Comparison of ENCODE assay signal across 14 cellular contexts in the genomic region with DNA sequence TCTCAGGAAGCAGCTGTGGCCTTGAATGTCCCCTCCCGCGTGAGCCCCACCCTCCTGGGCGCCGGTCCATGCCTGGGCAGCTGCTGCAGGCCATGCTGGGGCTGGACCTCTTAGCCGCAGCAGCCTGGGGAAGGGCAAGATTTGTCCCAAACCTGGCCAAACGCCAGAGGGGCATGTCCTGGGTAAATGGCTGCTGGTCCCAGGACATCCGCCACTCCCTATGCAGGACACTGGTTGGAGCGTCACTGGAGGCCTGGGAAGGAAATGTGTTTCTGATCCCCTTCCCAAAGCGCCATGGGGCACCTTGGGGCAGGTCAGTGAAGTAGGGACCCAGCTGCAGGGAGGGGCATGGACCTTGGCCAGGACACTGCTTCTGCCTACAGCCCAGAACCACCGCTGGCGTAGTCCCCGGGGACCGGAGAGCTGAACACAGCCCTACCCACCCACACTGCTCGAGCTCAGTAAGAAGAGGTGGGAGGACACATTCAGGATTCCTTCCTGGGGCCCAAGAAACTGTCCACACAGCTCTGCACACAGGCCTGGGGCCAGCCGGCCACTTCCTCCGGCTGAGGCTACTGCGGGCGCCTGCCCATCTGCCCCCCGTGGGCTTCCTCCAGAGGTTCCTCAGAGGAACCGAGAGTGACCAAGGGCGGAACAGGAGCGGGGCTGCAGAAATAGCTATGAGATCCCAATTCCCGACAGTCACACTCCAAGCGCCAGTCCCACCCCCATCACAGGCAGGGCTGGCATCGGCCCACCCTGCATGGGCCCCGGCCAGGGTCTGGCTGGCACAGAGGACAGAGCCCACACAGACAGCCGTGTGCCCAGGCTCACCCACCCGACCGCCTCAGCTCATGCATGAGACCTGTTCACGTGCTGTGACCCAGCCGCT. TPM values are rescaled to one million over a fixed set of nuclear protein-coding genes. Genes with fewer than 3 reads are reported as not detected.
A peak's percentile ranks its signal among the peaks of the same experiment; 100 is the strongest.
DNase-seq lines count a peak whose midpoint lies in the region; ATAC-seq, FAIRE-seq and TF ChIP-seq lines count a peak whose summit lies in the region.
"Had no signal": no experiment of that assay in that cellular context is flagged by ENCODE, and none has a peak within 500 bp of the region (broad histone marks: within the 10 kb centered on the region; RNA-seq: fewer than 3 reads in every experiment).

No MANE protein-coding gene starts in this region.

- H3K36me3 ChIP-seq in HEK293 (ENCODE audit: control insufficient read depth in 2 of 2, insufficient read depth in 1 of 2, low read length in 2 of 2) (no peaks in the 10 kb centered on the region), kidney (ENCODE audit: control insufficient read depth in 1 of 2, insufficient read depth in 2 of 2, low read length in 2 of 2) (no peaks in the 10 kb centered on the region), gastrocnemius medialis (no peaks in the 10 kb centered on the region)

- no peak overlapping the region for H3K27ac ChIP-seq in HEK293 (ENCODE audit: extremely low read depth, low read depth, low read length)
- H3K27ac ChIP-seq in kidney (ENCODE audit: low read depth in 2 of 2, low read length in 2 of 2): no peak overlapping the region
- no peak overlapping the region for H3K27ac ChIP-seq in gastrocnemius medialis
- H3K27ac ChIP-seq in CD4-positive, alpha-beta T cell (ENCODE audit: low read depth, low read length): no peak overlapping the region

- no peak for FAIRE-seq in kidney (lab: Jason Lieb, UNC)

- POLR2A ChIA-PET in HEK293 (lab: Yijun Ruan, JAX): no interaction called here
- POLR2A ChIA-PET in CD4-positive, alpha-beta T cell (lab: Charles Lee): no interaction called here

- H3K4me1 Mint-ChIP-seq in chondrocyte (ENCODE audit: low read depth): peaks cover 50% of the 10 kb centered on the region
- H3K4me1 Mint-ChIP-seq in CD4-positive, alpha-beta T cell (ENCODE audit: low read depth): peaks cover 8% of the 10 kb centered on the region

- DNase-seq in chondrocyte (ENCODE audit: low spot score) (peak; percentile 87), kidney (peak; percentile 92), gastrocnemius medialis (peak; percentile 39 to 77), NOMO-1 treated with DMSO at 0.1 percent for 48 hours (lab: John Stamatoyannopoulos, UW; ENCODE audit: unreplicated experiment) (no peak), foreskin melanocyte (no peak), NCI-H1417 treated with DMSO at 0.1 percent for 48 hours (lab: John Stamatoyannopoulos, UW) (no peak)
- no peak for DNase-seq in CD4-positive, alpha-beta T cell
- DNase-seq: activated CD4-positive, alpha-beta T cell treated with anti-CD3 and anti-CD28 coated beads, Interleukin-2, amount 50 U/mL, for 4 hours; EL; H9; NCI-H1930 had no signal

- H3K4me3 ChIP-seq in HEK293 (ENCODE audit: low read depth, low read length): no peak overlapping the region
- H3K4me3 ChIP-seq in kidney (ENCODE audit: low read length in 2 of 2): no peak overlapping the region
- H3K4me3 ChIP-seq in gastrocnemius medialis: no peak overlapping the region

- H3K36me3 Mint-ChIP-seq in chondrocyte (ENCODE audit: low read depth): no peaks in the 10 kb centered on the region
- H3K36me3 Mint-ChIP-seq in CD4-positive, alpha-beta T cell (ENCODE audit: low read depth): no peaks in the 10 kb centered on the region
- H3K36me3 Mint-ChIP-seq: mesothelial cell of epicardium had no signal

- CTCF ChIA-PET in HEK293 (lab: Yijun Ruan, JAX): interaction anchor here (0.7 to 1.6 kb wide), 3 partner anchors 12 to 30 kb away, joined by 3 to 13 read pairs (median 5); no protein-coding TSS in a partner anchor
- CTCF ChIA-PET in CD4-positive, alpha-beta T cell (lab: Charles Lee): no interaction called here

- intact Hi-C loops in kidney (cut with DNase I) (no loop called here), gastrocnemius medialis (cut with DNase I; ENCODE audit: low total_unique reads) (no loop called here)
- intact Hi-C loops in CD4-positive, alpha-beta T cell (cut with DNase I, micrococcal nuclease): no loop called here

- no peak overlapping the region for H3K9ac ChIP-seq in kidney (ENCODE audit: low read length in 2 of 2)

- TF ChIP-seq POLR2A in gastrocnemius medialis (IDR thresholded peaks at IDR 0.05): no peak

- no peaks in the 10 kb centered on the region for H3K27me3 Mint-ChIP-seq in chondrocyte (ENCODE audit: low read depth)
- peaks cover 14% of the 10 kb centered on the region for H3K27me3 Mint-ChIP-seq in CD4-positive, alpha-beta T cell

- no peaks in the 10 kb centered on the region for H3K9me3 Mint-ChIP-seq in chondrocyte (ENCODE audit: low read depth)
- no peaks in the 10 kb centered on the region for H3K9me3 Mint-ChIP-seq in CD4-positive, alpha-beta T cell
- H3K9me3 Mint-ChIP-seq: H9, mesothelial cell of epicardium had no signal

- TF ChIP-seq CTCF in HEK293 (tag by site-specific recombination; IDR thresholded peaks at IDR 0.05): no peak
- no peak for TF ChIP-seq CTCF in chondrocyte (IDR thresholded peaks at IDR 0.05)
- no peak for TF ChIP-seq CTCF in kidney (IDR thresholded peaks at IDR 0.05; ENCODE audit: borderline replicate concordance, extremely low read depth, insufficient read depth)
- no peak for TF ChIP-seq CTCF in gastrocnemius medialis (IDR thresholded peaks at IDR 0.05 in 4 of 5, conservative IDR thresholded peaks at IDR 0.05 in 1 of 5)
- TF ChIP-seq CTCF in CD4-positive, alpha-beta T cell (IDR thresholded peaks at IDR 0.05): no peak

- no peak overlapping the region for H3K4me3 Mint-ChIP-seq in chondrocyte (ENCODE audit: unreplicated experiment)
- no peak overlapping the region for H3K4me3 Mint-ChIP-seq in CD4-positive, alpha-beta T cell
- H3K4me3 Mint-ChIP-seq: H9, mesothelial cell of epicardium had no signal

- H3K27me3 ChIP-seq in gastrocnemius medialis: peaks cover 0 to 7% (median 0%) of the 10 kb centered on the region in 3 donors
- H3K27me3 ChIP-seq in CD4-positive, alpha-beta T cell (ENCODE audit: control insufficient read depth, insufficient read depth, low read length): no peaks in the 10 kb centered on the region

- no peaks in the 10 kb centered on the region for H3K9me3 ChIP-seq in HEK293 (ENCODE audit: control insufficient read depth, insufficient read depth, low read depth, low read length)
- H3K9me3 ChIP-seq in kidney (ENCODE audit: control insufficient read depth in 1 of 2, low read length in 2 of 2): no peaks in the 10 kb centered on the region
- H3K9me3 ChIP-seq in gastrocnemius medialis: no peaks in the 10 kb centered on the region
- H3K9me3 ChIP-seq in CD4-positive, alpha-beta T cell (ENCODE audit: control insufficient read depth, low read length): no peaks in the 10 kb centered on the region

- H3K4me1 ChIP-seq in HEK293 (ENCODE audit: control insufficient read depth, insufficient read depth, low read length) (no peaks in the 10 kb centered on the region), kidney (ENCODE audit: control insufficient read depth in 1 of 2, insufficient read depth in 1 of 2, low read depth in 1 of 2, low read length in 2 of 2) (peaks cover 6 to 14% of the 10 kb centered on the region in 2 donors), gastrocnemius medialis (peaks cover 16 to 21% of the 10 kb centered on the region in 2 donors)

- H3K27ac Mint-ChIP-seq in chondrocyte (ENCODE audit: unreplicated experiment): peak overlapping the region; percentile 82
- H3K27ac Mint-ChIP-seq in CD4-positive, alpha-beta T cell: no peak overlapping the region
- H3K27ac Mint-ChIP-seq: H9, mesothelial cell of epicardium had no signal

- in situ Hi-C loops in gastrocnemius medialis (cut with MboI; ENCODE audit: low sequenced_read_pairs in 4 of 4): no loop called here

- peak in 1 of 2 donors; percentile 69 for ATAC-seq in gastrocnemius medialis
- ATAC-seq in CD4-positive, alpha-beta T cell (ENCODE audit: poor library complexity): no peak

TF ChIP-seq in HEK293, 187 proteins besides CTCF, POLR2A, EP300 and RAD21 (continues in another document):
- TF ChIP-seq, protein P1, sequence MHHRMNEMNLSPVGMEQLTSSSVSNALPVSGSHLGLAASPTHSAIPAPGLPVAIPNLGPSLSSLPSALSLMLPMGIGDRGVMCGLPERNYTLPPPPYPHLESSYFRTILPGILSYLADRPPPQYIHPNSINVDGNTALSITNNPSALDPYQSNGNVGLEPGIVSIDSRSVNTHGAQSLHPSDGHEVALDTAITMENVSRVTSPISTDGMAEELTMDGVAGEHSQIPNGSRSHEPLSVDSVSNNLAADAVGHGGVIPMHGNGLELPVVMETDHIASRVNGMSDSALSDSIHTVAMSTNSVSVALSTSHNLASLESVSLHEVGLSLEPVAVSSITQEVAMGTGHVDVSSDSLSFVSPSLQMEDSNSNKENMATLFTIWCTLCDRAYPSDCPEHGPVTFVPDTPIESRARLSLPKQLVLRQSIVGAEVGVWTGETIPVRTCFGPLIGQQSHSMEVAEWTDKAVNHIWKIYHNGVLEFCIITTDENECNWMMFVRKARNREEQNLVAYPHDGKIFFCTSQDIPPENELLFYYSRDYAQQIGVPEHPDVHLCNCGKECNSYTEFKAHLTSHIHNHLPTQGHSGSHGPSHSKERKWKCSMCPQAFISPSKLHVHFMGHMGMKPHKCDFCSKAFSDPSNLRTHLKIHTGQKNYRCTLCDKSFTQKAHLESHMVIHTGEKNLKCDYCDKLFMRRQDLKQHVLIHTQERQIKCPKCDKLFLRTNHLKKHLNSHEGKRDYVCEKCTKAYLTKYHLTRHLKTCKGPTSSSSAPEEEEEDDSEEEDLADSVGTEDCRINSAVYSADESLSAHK (tag by site-specific recombination; IDR thresholded peaks at IDR 0.05): 0 out of 2 replicates have a peak, but pooled peaks have one; percentile 32
- no peak for TF ChIP-seq ZNF112 (tag by site-specific recombination; IDR thresholded peaks at IDR 0.05)
- 0 out of 2 replicates have a peak, but pooled peaks have one; percentile 9 for TF ChIP-seq SP2 (tag by site-specific recombination; IDR thresholded peaks at IDR 0.05)
- TF ChIP-seq ZFHX2 (tag by site-specific recombination; conservative IDR thresholded peaks at IDR 0.05): peak; percentile 80
- TF ChIP-seq EGR2 (tag by site-specific recombination; IDR thresholded peaks at IDR 0.05; ENCODE audit: low read depth): peak; percentile 85

RNA-seq across cellular contexts. Expression of gene PLEKHG5, which starts 10.8 kb away (rescaled TPM):
- total RNA-seq in chondrocyte: 32.4 to 50.5 TPM (median 33.6 TPM) in 3 replicates
- 14.0 TPM for total RNA-seq in kidney
- 4.4 TPM for polyA plus RNA-seq in kidney (ENCODE audit: insufficient read depth, low read depth, low replicate concordance)
- total RNA-seq in gastrocnemius medialis: 1 to 10 TPM; 1.2 to 2.3 (median 1.6) TPM
- total RNA-seq in CD4-positive, alpha-beta T cell: 1 to 10 TPM; 5.0 to 6.1 TPM

RNA-seq across cellular contexts. Expression of gene TNFRSF25, which starts 36.3 kb away (rescaled TPM):
- total RNA-seq in chondrocyte (20.1 to 32.4 TPM (median 21.4 TPM) in 3 replicates), kidney (13.8 TPM), gastrocnemius medialis (1 to 10 TPM; 1.0 to 4.2 (median 2.7) TPM)
- 7.6 TPM for polyA plus RNA-seq in kidney (ENCODE audit: insufficient read depth, low read depth, low replicate concordance)
- total RNA-seq in CD4-positive, alpha-beta T cell: 100 to 1,000 TPM; 220 to 225 TPM

RNA-seq across cellular contexts. Expression of gene NOL9, which starts 52.1 kb away (rescaled TPM):
- total RNA-seq in chondrocyte: 24.0 to 32.3 TPM (median 27.0 TPM) in 3 replicates
- 28.7 TPM for total RNA-seq in kidney
- polyA plus RNA-seq in kidney (ENCODE audit: insufficient read depth, low read depth, low replicate concordance): 4.3 TPM
- 10 to 100 TPM; 13.6 to 33.0 (median 21.9) TPM for total RNA-seq in gastrocnemius medialis
- 10 to 100 TPM; 52.3 to 54.1 TPM for total RNA-seq in CD4-positive, alpha-beta T cell

RNA-seq across cellular contexts. Expression of gene TAS1R1, which starts 52.9 kb away (rescaled TPM):
- total RNA-seq in chondrocyte (not detected in 3 replicates), kidney (not detected), gastrocnemius medialis (not detected)
- not detected for polyA plus RNA-seq in kidney (ENCODE audit: insufficient read depth, low read depth, low replicate concordance)
- total RNA-seq in CD4-positive, alpha-beta T cell: not detected
- total RNA-seq: H9; mesothelial cell of epicardium; T-helper 2 cell treated with Interferon-gamma antibody and Interleukin-4, amounts not matched to agents 100 ng/mL and 5 ng/mL, for 36 hours had no signal

Comparison
In these comparisons a context has a peak if more than half of its experiments do, and no peak if none do; other contexts are left out.
1. DNase-seq: peak in chondrocyte (single experiment), kidney (single experiment) and gastrocnemius medialis (2 of 2); none in CD4-positive, alpha-beta T cell (0 of 10), NOMO-1 treated with DMSO at 0.1 percent for 48 hours (single experiment), foreskin melanocyte (single experiment) and NCI-H1417 treated with DMSO at 0.1 percent for 48 hours (single experiment).